31 cellular contexts compared by ENCODE assay signal in the genomic region with DNA sequence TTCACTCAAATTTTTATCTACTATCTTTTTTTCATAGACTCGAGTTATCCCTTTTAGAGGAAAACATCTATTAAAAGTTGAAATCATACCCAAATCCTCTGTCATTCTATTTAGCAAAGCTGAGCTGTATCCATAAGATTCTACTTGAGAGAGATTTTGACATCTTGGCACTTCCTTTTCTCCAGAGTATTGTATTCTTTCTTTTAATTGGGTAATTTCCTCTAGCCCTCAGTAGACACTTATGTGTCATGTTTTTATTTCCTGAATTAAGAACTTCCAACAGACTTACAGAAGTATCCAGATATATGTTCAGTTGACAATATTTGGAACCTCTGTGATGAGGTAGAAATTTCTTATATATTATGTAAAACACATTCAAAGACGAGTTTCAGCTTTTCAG.
"Had no signal": no experiment of that assay in that cellular context is flagged by ENCODE, and none has a peak within 500 bp of the region (broad histone marks: within the 10 kb centered on the region; RNA-seq: fewer than 3 reads in every experiment).

No MANE protein-coding gene starts in this region.

- H3K27me3 Mint-ChIP-seq: stimulated activated naive B cell treated with anti-CD40 and anti-IgM and Interleukin-4, amounts not matched to agents 10 μg/mL and 1 μg/mL and 100 μg/mL, for 72 hours had no signal

- H3K9ac ChIP-seq: neural progenitor cell, parathyroid adenoma had no signal

- FAIRE-seq: kidney had no signal

- H3K27me3 ChIP-seq: left lung, neural progenitor cell, neutrophil, right atrium auricular region, right lobe of liver, stomach, testis, thyroid gland, transverse colon, upper lobe of left lung, vagina had no signal

- H3K36me3 ChIP-seq: left lung, lower lobe of right lung, neural progenitor cell, neutrophil, right atrium auricular region, right lobe of liver, stomach, thyroid gland, upper lobe of left lung, vagina had no signal

- H3K27ac Mint-ChIP-seq: immature natural killer cell; natural killer cell; nephron progenitor cell; neural progenitor cell; stimulated activated naive B cell treated with anti-CD40 and anti-IgM and Interleukin-4, amounts not matched to agents 10 μg/mL and 1 μg/mL and 100 μg/mL, for 72 hours had no signal

- H3K4me3 ChIP-seq: left lung, lower lobe of right lung, neural progenitor cell, psoas muscle, right atrium auricular region, right lobe of liver, smooth muscle cell, stomach, testis, thyroid gland, transverse colon, upper lobe of left lung, vagina had no signal

- H3K9me3 Mint-ChIP-seq: neural progenitor cell had no signal

- H3K4me1 ChIP-seq: left lung, lower lobe of right lung, neural progenitor cell, parathyroid adenoma, psoas muscle, right atrium auricular region, right lobe of liver, stomach, testis, thyroid gland, transverse colon, upper lobe of left lung, vagina had no signal

- H3K4me2 ChIP-seq: neural progenitor cell, smooth muscle cell had no signal

- H3K79me2 ChIP-seq: parathyroid adenoma had no signal

- H3K4me3 Mint-ChIP-seq: immature natural killer cell; naive B cell; natural killer cell; nephron progenitor cell; neural progenitor cell; stimulated activated naive B cell treated with anti-CD40 and anti-IgM and Interleukin-4, amounts not matched to agents 10 μg/mL and 1 μg/mL and 100 μg/mL, for 72 hours had no signal

- H3K4me1 Mint-ChIP-seq: immature natural killer cell; naive B cell; natural killer cell; neural progenitor cell; stimulated activated naive B cell treated with anti-CD40 and anti-IgM and Interleukin-4, amounts not matched to agents 10 μg/mL and 1 μg/mL and 100 μg/mL, for 72 hours had no signal

- DNase-seq: hypothalamus; immature natural killer cell; kidney; left colon; left lung; lower lobe of right lung; mammary epithelial cell; mesenchymal stem cell; naive B cell; natural killer cell; nephron progenitor cell; occipital lobe; psoas muscle; right lobe of liver; stimulated activated CD4-positive, alpha-beta T cell treated with anti-CD3 and anti-CD28 coated beads, Interleukin-1b, Interleukin-23, amount 100 ng/mL, for 48 hours; stimulated activated CD4-positive, alpha-beta T cell treated with anti-CD3 and anti-CD28 coated beads, Interleukin-2, amount 100 ng/mL, for 48 hours; stimulated activated CD4-positive, alpha-beta T cell treated with anti-CD3 and anti-CD28 coated beads, Interleukin-4, amount 100 ng/mL, for 4 hours; stimulated activated CD8-positive, alpha-beta memory T cell treated with anti-CD3 and anti-CD28 coated beads, Interleukin-4, amount 100 ng/mL, for 48 hours; stimulated activated naive B cell treated with anti-CD40 and anti-IgM and Interleukin-4, amounts not matched to agents 10 μg/mL and 1 μg/mL and 100 μg/mL, for 72 hours; stimulated activated naive CD8-positive, alpha-beta T cell treated with anti-CD3 and anti-CD28 coated beads, Interleukin-15, Interleukin-2, amounts not matched to agents 100 U/mL and 50 U/mL, for 24 hours; stomach; testis; thyroid gland; transverse colon; upper lobe of left lung had no signal

- H3K9me3 ChIP-seq: lower lobe of right lung, neutrophil, psoas muscle, right lobe of liver, stomach, testis, thyroid gland, upper lobe of left lung, vagina had no signal

- H3K27ac ChIP-seq: left lung, lower lobe of right lung, neural progenitor cell, neutrophil, parathyroid adenoma, psoas muscle, right atrium auricular region, right lobe of liver, stomach, testis, thyroid gland, transverse colon, upper lobe of left lung, vagina had no signal

- ATAC-seq: left colon; left lung; lower lobe of right lung; natural killer cell; psoas muscle; right lobe of liver; stimulated activated naive B cell treated with anti-CD40 and anti-IgM and Interleukin-4, amounts not matched to agents 10 μg/mL and 1 μg/mL and 100 μg/mL, for 72 hours; stimulated activated naive CD8-positive, alpha-beta T cell treated with anti-CD3 and anti-CD28 coated beads, Interleukin-15, Interleukin-2, amounts not matched to agents 100 U/mL and 50 U/mL, for 24 hours had no signal

- H2AFZ ChIP-seq: neural progenitor cell, parathyroid adenoma had no signal

- H3K36me3 Mint-ChIP-seq: immature natural killer cell; natural killer cell; neural progenitor cell; stimulated activated naive B cell treated with anti-CD40 and anti-IgM and Interleukin-4, amounts not matched to agents 10 μg/mL and 1 μg/mL and 100 μg/mL, for 72 hours had no signal
